11 cellular contexts compared by ENCODE assay signal in the genomic region with DNA sequence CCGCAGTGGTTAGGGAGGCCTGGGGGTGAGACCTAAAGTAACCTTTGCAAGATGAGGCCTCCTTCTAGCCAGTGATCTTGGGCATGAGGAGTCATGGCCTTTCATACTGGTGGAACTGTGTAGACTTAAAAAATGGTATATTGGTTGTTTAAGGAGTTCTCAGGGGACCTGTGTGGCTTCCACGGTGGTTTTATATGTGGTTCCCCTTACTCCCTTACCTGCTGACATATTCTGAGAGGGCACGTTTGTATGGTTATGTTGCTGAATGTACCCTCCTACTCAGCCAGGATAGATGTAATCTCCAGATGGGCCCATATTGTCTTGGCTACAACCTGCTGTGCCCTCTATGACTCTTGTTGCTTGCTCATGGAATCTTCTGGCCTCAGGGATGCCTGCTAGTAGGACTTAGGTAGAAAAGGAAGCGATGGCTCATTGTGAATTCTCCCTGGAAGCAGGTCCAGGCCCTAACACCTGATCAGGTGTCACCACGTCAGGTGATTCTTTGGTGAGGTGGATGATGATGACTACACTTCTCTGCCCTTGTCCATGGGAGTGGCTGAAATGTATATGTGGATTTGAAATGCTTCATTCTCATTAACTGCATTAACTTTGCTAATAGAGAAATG. TPM values are rescaled to one million over a fixed set of nuclear protein-coding genes. Genes with fewer than 3 reads are reported as not detected.
DNase-seq lines count a peak whose midpoint lies in the region; ATAC-seq and TF ChIP-seq lines count a peak whose summit lies in the region.
"Had no signal": no experiment of that assay in that cellular context is flagged by ENCODE, and none has a peak within 500 bp of the region (broad histone marks: within the 10 kb centered on the region; RNA-seq: fewer than 3 reads in every experiment).

No MANE protein-coding gene starts in this region.

- H3K27ac Mint-ChIP-seq in activated T-helper 17 cell treated with anti-CD3 and anti-CD28 coated beads, Interleukin-2, amount 50 U/mL, for 72 hours, result no peak overlapping the region

- no peaks in the 10 kb centered on the region for H3K36me3 Mint-ChIP-seq in activated T-helper 17 cell treated with anti-CD3 and anti-CD28 coated beads, Interleukin-2, amount 50 U/mL, for 72 hours (ENCODE audit: low read depth)

- H3K4me1 ChIP-seq in right cardiac atrium (ENCODE audit: control insufficient read depth, insufficient read depth, low read length) (peaks cover 8% of the 10 kb centered on the region), iPS-20b (ENCODE audit: insufficient read depth, low read length) (peaks cover 11% of the 10 kb centered on the region), vagina (peaks cover 40% of the 10 kb centered on the region), aorta (ENCODE audit: control insufficient read depth in 1 of 2, insufficient read depth in 2 of 2, low read length in 2 of 2) (peaks cover 0 to 5% of the 10 kb centered on the region in 2 donors)

- H3K9ac ChIP-seq in iPS-20b (ENCODE audit: low read depth, low read length), result peak overlapping the region; percentile 100; the same call in 1 of the 2 replicates

- H3K27me3 ChIP-seq in right cardiac atrium (ENCODE audit: control insufficient read depth, insufficient read depth) (no peaks in the 10 kb centered on the region), iPS-20b (ENCODE audit: insufficient read depth, low read length) (no peaks in the 10 kb centered on the region), vagina (no peaks in the 10 kb centered on the region), aorta (ENCODE audit: control insufficient read depth in 1 of 2, insufficient read depth in 2 of 2, low read length in 1 of 2) (no peaks in the 10 kb centered on the region)
- H3K27me3 ChIP-seq: neutrophil, transverse colon had no signal

- intact Hi-C loops in right cardiac atrium (cut with DNase I), result no loop called here
- intact Hi-C loops in Right ventricle myocardium superior (cut with DNase I), result loop anchor here (5.0 kb wide), 1 partner anchor 70 kb away; a partner anchor contains a TSS
- intact Hi-C loops in vagina (cut with DNase I), result no loop called here
- intact Hi-C loops in aorta (cut with DNase I), result loop anchor here in 1 of 2 donors (5.0 kb wide), 1 partner anchor 40 kb away; a partner anchor contains a TSS

- peaks cover 39% of the 10 kb centered on the region for H3K36me3 ChIP-seq in iPS-20b (ENCODE audit: insufficient read depth, low read depth, low read length)
- peaks cover 5 to 35% of the 10 kb centered on the region in 2 donors for H3K36me3 ChIP-seq in vagina
- H3K36me3 ChIP-seq in aorta (ENCODE audit: control insufficient read depth in 1 of 2, insufficient read depth in 2 of 2, low read length in 1 of 2), result peaks cover 14 to 19% of the 10 kb centered on the region in 2 donors

- no peak overlapping the region for H3K4me3 Mint-ChIP-seq in activated T-helper 17 cell treated with anti-CD3 and anti-CD28 coated beads, Interleukin-2, amount 50 U/mL, for 72 hours

- peaks cover 22% of the 10 kb centered on the region for H3K4me1 Mint-ChIP-seq in activated T-helper 17 cell treated with anti-CD3 and anti-CD28 coated beads, Interleukin-2, amount 50 U/mL, for 72 hours

- ATAC-seq in right cardiac atrium (no peak), Right ventricle myocardium superior (ENCODE audit: poor library complexity) (no peak), aorta (ENCODE audit: low FRiP score) (no peak), GM18909 (IDR thresholded peaks at IDR 0.05; ENCODE audit: poor library complexity, unreplicated experiment) (no peak)
- peak; percentile 56 for ATAC-seq in activated T-helper 17 cell treated with anti-CD3 and anti-CD28 coated beads, Interleukin-2, amount 50 U/mL, for 72 hours (replicated peaks)

- H3K27ac ChIP-seq in right cardiac atrium (ENCODE audit: low read length), result no peak overlapping the region
- H3K27ac ChIP-seq in iPS-20b (ENCODE audit: low read length), result no peak overlapping the region
- no peak overlapping the region for H3K27ac ChIP-seq in vagina
- H3K27ac ChIP-seq in aorta (ENCODE audit: low read depth in 1 of 2, low read length in 2 of 2), result peak overlapping the region in 1 of 2 donors; percentile 8
- H3K27ac ChIP-seq: neutrophil had no signal

- 75% methylated on average over 5 of the region's 5 CpGs for WGBS in right cardiac atrium
- WGBS in aorta, 2 donors, result 78 to 79% methylated on average over 5 of the region's 5 CpGs

- no peak for DNase-seq in right cardiac atrium
- no peak for DNase-seq in Right ventricle myocardium superior
- no peak for DNase-seq in vagina (ENCODE audit: extremely low spot score in 2 of 2)
- no peak for DNase-seq in aorta
- DNase-seq in effector CD4-positive, alpha-beta T cell, result no peak
- DNase-seq: NCI-H510A, transverse colon had no signal

- TF ChIP-seq POLR2A in vagina (IDR thresholded peaks at IDR 0.05), result no peak

- H3K9me3 ChIP-seq in right cardiac atrium (ENCODE audit: control insufficient read depth, low read length), result no peaks in the 10 kb centered on the region
- no peaks in the 10 kb centered on the region for H3K9me3 ChIP-seq in iPS-20b (ENCODE audit: insufficient read depth, low read depth, low read length)
- no peaks in the 10 kb centered on the region for H3K9me3 ChIP-seq in vagina
- H3K9me3 ChIP-seq in aorta (ENCODE audit: control insufficient read depth, low read length), result peaks cover 7% of the 10 kb centered on the region
- H3K9me3 ChIP-seq: neutrophil, transverse colon had no signal

- H3K27me3 Mint-ChIP-seq in activated T-helper 17 cell treated with anti-CD3 and anti-CD28 coated beads, Interleukin-2, amount 50 U/mL, for 72 hours, result no peaks in the 10 kb centered on the region

- TF ChIP-seq CTCF in vagina (IDR thresholded peaks at IDR 0.05), result no peak

- no peaks in the 10 kb centered on the region for H3K9me3 Mint-ChIP-seq in activated T-helper 17 cell treated with anti-CD3 and anti-CD28 coated beads, Interleukin-2, amount 50 U/mL, for 72 hours

- H3K4me3 ChIP-seq in right cardiac atrium (ENCODE audit: low read length), result peak overlapping the region; percentile 0
- peak overlapping the region; percentile 100 for H3K4me3 ChIP-seq in iPS-20b (ENCODE audit: low read length)
- peak overlapping the region; percentile 0 to 88 for H3K4me3 ChIP-seq in vagina
- no peak overlapping the region for H3K4me3 ChIP-seq in aorta (ENCODE audit: low read length in 2 of 2)

RNA-seq across cellular contexts. Expression of a gene that starts 1.8 kb away (rescaled TPM):
- total RNA-seq in right cardiac atrium (10 to 100 TPM; 30.6 to 46.5 (median 36.1) TPM), Right ventricle myocardium superior (23.0 TPM), vagina (76.1 TPM), aorta (10 to 100 TPM; 65.8 to 75.3 TPM)
- polyA plus RNA-seq in right cardiac atrium (3.5 TPM), aorta (1 to 10 TPM; 1.4 to 3.9 TPM)
- 100 to 1,000 TPM in 1 of 2 donors, 10 to 100 TPM in 1; 90.0 to 130 TPM for total RNA-seq in activated T-helper 17 cell treated with anti-CD3 and anti-CD28 coated beads, Interleukin-2, amount 50 U/mL, for 72 hours

RNA-seq across cellular contexts. Expression of a gene that starts 38.1 kb away (rescaled TPM):
- 1 to 10 TPM; 5.8 to 7.6 (median 6.6) TPM for total RNA-seq in right cardiac atrium
- polyA plus RNA-seq in right cardiac atrium, result 2.1 TPM
- 5.6 TPM for total RNA-seq in Right ventricle myocardium superior
- total RNA-seq in activated T-helper 17 cell treated with anti-CD3 and anti-CD28 coated beads, Interleukin-2, amount 50 U/mL, for 72 hours, result 1 to 10 TPM; 6.6 to 6.7 TPM
- 6.9 TPM for total RNA-seq in vagina
- 1 to 10 TPM; 8.2 to 8.9 TPM for total RNA-seq in aorta
- 1 to 10 TPM in 1 of 2 donors, under 1 TPM in 1; 0.38 to 1.7 TPM for polyA plus RNA-seq in aorta

RNA-seq across cellular contexts. Expression of a gene that starts 41.7 kb away (rescaled TPM):
- total RNA-seq in right cardiac atrium (10 to 100 TPM in 2 of 4 donors, 1 to 10 TPM in 2; 9.3 to 14.6 (median 10.0) TPM), Right ventricle myocardium superior (8.4 TPM), vagina (18.2 TPM), aorta (10 to 100 TPM; 19.0 to 19.8 TPM)
- polyA plus RNA-seq in right cardiac atrium (1.3 TPM), aorta (under 1 TPM; 0.38 to 0.41 TPM)
- total RNA-seq in activated T-helper 17 cell treated with anti-CD3 and anti-CD28 coated beads, Interleukin-2, amount 50 U/mL, for 72 hours, result 10 to 100 TPM in 1 of 2 donors, 1 to 10 TPM in 1; 9.1 to 16.7 TPM

RNA-seq across cellular contexts. Expression of a gene that starts 51.3 kb away (rescaled TPM):
- total RNA-seq in right cardiac atrium (1 to 10 TPM; 1.5 to 2.0 (median 1.6) TPM), Right ventricle myocardium superior (0.91 TPM), vagina (0.74 TPM), aorta (1 to 10 TPM; 1.3 to 3.5 TPM)
- polyA plus RNA-seq in right cardiac atrium (1.2 TPM), aorta (1 to 10 TPM in 1 of 2 donors, under 1 TPM in 1; 0.63 to 2.9 TPM)
- 1 to 10 TPM; 2.1 to 3.5 TPM for total RNA-seq in activated T-helper 17 cell treated with anti-CD3 and anti-CD28 coated beads, Interleukin-2, amount 50 U/mL, for 72 hours
- total RNA-seq: transverse colon had no signal

Comparison
In these comparisons a context has a peak if more than half of its experiments do, and no peak if none do; other contexts are left out.
1. H3K4me3 ChIP-seq: peak in right cardiac atrium (single experiment), iPS-20b (single experiment) and vagina (2 of 2); none in aorta (0 of 2).